In genomic region chr10:73287441-73287840, GRCh38 we compare ENCODE assay signal across 18 cellular contexts. TPM values are rescaled to one million over a fixed set of nuclear protein-coding genes. Genes with fewer than 3 reads are reported as not detected.
A peak's percentile ranks its signal among the peaks of the same experiment; 100 is the strongest.
DNase-seq lines count a peak whose midpoint lies in the region; ATAC-seq lines count a peak whose summit lies in the region.
"Had no signal": no experiment of that assay in that cellular context is flagged by ENCODE, and none has a peak within 500 bp of the region (broad histone marks: within the 10 kb centered on the region; RNA-seq: fewer than 3 reads in every experiment).

No MANE protein-coding gene starts in this region.

- H3K27ac Mint-ChIP-seq in naive thymus-derived CD4-positive, alpha-beta T cell, result no peak overlapping the region
- H3K27ac Mint-ChIP-seq: B cell; CD4-positive, CD25-positive, alpha-beta regulatory T cell; T-helper 1 cell treated with Interleukin-12 subunit alpha and Interleukin-12 subunit beta and Interleukin-4 antibody, amounts not matched to agents 30 μg/mL and 1 μg/mL, for 36 hours had no signal

- H3K27me3 ChIP-seq in naive thymus-derived CD4-positive, alpha-beta T cell (ENCODE audit: control insufficient read depth in 2 of 2, insufficient read depth in 2 of 2, low read length in 2 of 2), result no peaks in the 10 kb centered on the region
- H3K27me3 ChIP-seq: SJCRH30 had no signal

- H3K4me3 ChIP-seq in naive thymus-derived CD4-positive, alpha-beta T cell (ENCODE audit: low read length), result no peak overlapping the region
- H3K4me3 ChIP-seq: SJCRH30 had no signal

- H3K27me3 Mint-ChIP-seq in naive thymus-derived CD4-positive, alpha-beta T cell, result peaks cover 0 to 6% (median 0%) of the 10 kb centered on the region in 5 donors
- H3K27me3 Mint-ChIP-seq: B cell had no signal

- H3K9me3 ChIP-seq in naive thymus-derived CD4-positive, alpha-beta T cell (ENCODE audit: control insufficient read depth in 2 of 3, low read length in 3 of 3), result no peaks in the 10 kb centered on the region
- H3K9me3 ChIP-seq: SJCRH30 had no signal

- intact Hi-C loops in naive thymus-derived CD4-positive, alpha-beta T cell (cut with micrococcal nuclease), result no loop called here

- DNase-seq in KBM-7 (peak; percentile 18), NOMO-1 (lab: John Stamatoyannopoulos, UW; ENCODE audit: unreplicated experiment in 2 of 2) (peak; percentile 26 to 64), SKM-1 (lab: John Stamatoyannopoulos, UW; ENCODE audit: unreplicated experiment) (peak; percentile 19)
- no peak for DNase-seq in naive thymus-derived CD4-positive, alpha-beta T cell
- no peak for DNase-seq in activated CD4-positive, alpha-beta T cell treated with anti-CD3 and anti-CD28 coated beads, Interleukin-2, amount 50 U/mL, for 1 hour
- DNase-seq: CD4-positive, CD25-positive, alpha-beta regulatory T cell; COR-L47; DMS79; NCI-H1417; NCI-H1694 treated with DMSO at 0.1 percent for 48 hours; NCI-H446 treated with DMSO at 0.1 percent for 48 hours; NCI-H526 treated with DMSO at 0.1 percent for 48 hours; SJCRH30 had no signal

- CTCF ChIA-PET in naive thymus-derived CD4-positive, alpha-beta T cell (lab: Charles Lee), result no interaction called here

- POLR2A ChIA-PET in naive thymus-derived CD4-positive, alpha-beta T cell (lab: Charles Lee), result interaction anchor here (0.7 kb wide), 1 partner anchor 218 kb away, joined by 3 read pairs; no protein-coding TSS in a partner anchor

- peaks cover 4 to 21% (median 12%) of the 10 kb centered on the region in 5 donors for H3K36me3 Mint-ChIP-seq in naive thymus-derived CD4-positive, alpha-beta T cell

- peaks cover 0 to 12% (median 4%) of the 10 kb centered on the region in 11 donors for H3K9me3 Mint-ChIP-seq in naive thymus-derived CD4-positive, alpha-beta T cell

- H3K4me3 Mint-ChIP-seq in naive thymus-derived CD4-positive, alpha-beta T cell, result no peak overlapping the region
- H3K4me3 Mint-ChIP-seq: B cell; CD4-positive, CD25-positive, alpha-beta regulatory T cell; T-helper 1 cell treated with Interleukin-12 subunit alpha and Interleukin-12 subunit beta and Interleukin-4 antibody, amounts not matched to agents 30 μg/mL and 1 μg/mL, for 36 hours had no signal

- in situ Hi-C loops in KBM-7 (cut with MboI; ENCODE audit: low pct_unique_long_range_greater_than_20kb, low sequenced_read_pairs), result no loop called here

- peak; percentile 32 for ATAC-seq in naive thymus-derived CD4-positive, alpha-beta T cell
- no peak for ATAC-seq in GM21390 (IDR thresholded peaks at IDR 0.05; ENCODE audit: unreplicated experiment)
- no peak for ATAC-seq in HG02870 (IDR thresholded peaks at IDR 0.05; ENCODE audit: unreplicated experiment)
- ATAC-seq: Panc1 had no signal

- H3K36me3 ChIP-seq in naive thymus-derived CD4-positive, alpha-beta T cell (ENCODE audit: control insufficient read depth in 2 of 3, insufficient read depth in 3 of 3, low read length in 3 of 3), result no peaks in the 10 kb centered on the region
- H3K36me3 ChIP-seq: SJCRH30 had no signal

- no peaks in the 10 kb centered on the region for H3K4me1 ChIP-seq in naive thymus-derived CD4-positive, alpha-beta T cell (ENCODE audit: control insufficient read depth in 2 of 2, insufficient read depth in 2 of 2, low read length in 2 of 2)
- H3K4me1 ChIP-seq: SJCRH30 had no signal

- H3K4me1 Mint-ChIP-seq in naive thymus-derived CD4-positive, alpha-beta T cell, result peaks cover 0 to 2% (median 0%) of the 10 kb centered on the region in 7 donors
- H3K4me1 Mint-ChIP-seq: B cell; CD4-positive, CD25-positive, alpha-beta regulatory T cell had no signal

- no peak overlapping the region for H3K27ac ChIP-seq in naive thymus-derived CD4-positive, alpha-beta T cell (ENCODE audit: low read depth, low read length)
- H3K27ac ChIP-seq: SJCRH30 had no signal

RNA-seq across cellular contexts. Expression of gene MRPS16, which starts 35.0 kb away (rescaled TPM):
- total RNA-seq in naive thymus-derived CD4-positive, alpha-beta T cell, result 10 to 100 TPM; 29.6 to 99.9 (median 47.6) TPM
- polyA plus RNA-seq in naive thymus-derived CD4-positive, alpha-beta T cell, result 100 to 1,000 TPM in 1 of 2 donors, 10 to 100 TPM in 1; 76.1 to 104 TPM

RNA-seq across cellular contexts. Expression of gene DNAJC9, which starts 40.4 kb away (rescaled TPM):
- total RNA-seq in naive thymus-derived CD4-positive, alpha-beta T cell, result 10 to 100 TPM; 14.5 to 47.7 (median 26.8) TPM
- polyA plus RNA-seq in naive thymus-derived CD4-positive, alpha-beta T cell, result 10 to 100 TPM; 31.2 to 33.8 TPM

Comparison
In these comparisons a context has a peak if more than half of its experiments do, and no peak if none do; other contexts are left out.
1. DNase-seq: peak in KBM-7 (single experiment), NOMO-1 (2 of 2) and SKM-1 (single experiment); none in naive thymus-derived CD4-positive, alpha-beta T cell (0 of 9) and activated CD4-positive, alpha-beta T cell treated with anti-CD3 and anti-CD28 coated beads, Interleukin-2, amount 50 U/mL, for 1 hour (single experiment).